ENCODE assay signal across 8 cellular contexts in the genomic region with DNA sequence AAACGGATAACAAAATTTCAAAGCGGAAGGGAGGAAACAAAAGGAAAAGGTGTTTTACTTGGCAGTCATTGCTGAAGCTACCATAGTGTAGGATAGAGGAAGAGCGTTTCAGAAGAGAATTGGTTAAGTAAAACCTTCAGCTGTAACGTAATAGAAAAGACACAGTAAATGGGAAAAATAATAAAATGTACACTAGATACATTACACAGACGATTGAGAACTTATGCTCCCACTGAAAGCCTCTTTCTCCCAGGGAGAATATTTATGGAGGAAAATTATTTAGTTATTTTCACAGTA.
DNase-seq lines count a peak whose midpoint lies in the region; ATAC-seq, FAIRE-seq and TF ChIP-seq lines count a peak whose summit lies in the region.

No MANE protein-coding gene starts in this region.

- H3K4me3 Mint-ChIP-seq in natural killer cell: peak overlapping the region; percentile 99

- H3K27me3 Mint-ChIP-seq in natural killer cell (ENCODE audit: low read depth in 2 of 2): peaks cover 52 to 53% of the 10 kb centered on the region in 2 donors

- no peaks in the 10 kb centered on the region for H3K9me3 Mint-ChIP-seq in natural killer cell

- CTCF ChIA-PET in IMR-90 (lab: Yijun Ruan, JAX): interaction anchor here (1.1 kb wide), 1 partner anchor 227 kb away, joined by 3 read pairs; no protein-coding TSS in a partner anchor
- CTCF ChIA-PET in GM12878 (lab: Yijun Ruan, JAX): interaction anchor here (1.7 kb wide), 1 partner anchor 563 kb away, joined by 4 read pairs; no protein-coding TSS in a partner anchor

- no CpG with 5 or more reads among the region's 5 CpGs for WGBS in IMR-90 (ENCODE audit: extremely low coverage in 2 of 2, insufficient read length in 1 of 2), 2 experiments
- WGBS in GM12878 (ENCODE audit: insufficient coverage, insufficient replicate concordance, low lambda C conversion rate, missing lambda C conversion rate): 18% methylated on average over 5 of the region's 5 CpGs
- WGBS in pancreas, 2 donors: 25 to 30% methylated on average over 5 of the region's 5 CpGs

- H4K91ac ChIP-seq in IMR-90 (ENCODE audit: insufficient read depth, low read depth, low read length): peak overlapping the region; percentile 96; the same call in 1 of the 2 replicates

- intact Hi-C loops in IMR-90 (cut with micrococcal nuclease): loop anchor here (1.0 to 2.0 kb wide), 4 partner anchors 90 to 565 kb away; no protein-coding TSS in a partner anchor
- intact Hi-C loops in GM12878 (cut with micrococcal nuclease; ENCODE audit: unreplicated experiment): loop anchor here (10.0 kb wide), 2 partner anchors 229 to 511 kb away; no protein-coding TSS in a partner anchor
- intact Hi-C loops in natural killer cell (cut with micrococcal nuclease): loop anchor here (10.0 kb wide), 1 partner anchor 529 kb away; no protein-coding TSS in a partner anchor
- intact Hi-C loops in pancreas (cut with DNase I): no loop called here

- peaks cover 33% of the 10 kb centered on the region in 2 donors for H3K4me1 Mint-ChIP-seq in natural killer cell

- H3K27ac Mint-ChIP-seq in natural killer cell: no peak overlapping the region

- H3K9me1 ChIP-seq in IMR-90 (ENCODE audit: insufficient read depth, low read length): peaks cover 12% of the 10 kb centered on the region

- H3K27ac ChIP-seq in BLaER1 (no peak overlapping the region), IMR-90 (ENCODE audit: insufficient read depth, low read length) (peak overlapping the region; percentile 92; the same call in 1 of the 2 replicates), GM12878 (ENCODE audit: control insufficient read depth, insufficient read depth) (no peak overlapping the region), pancreas (peak overlapping the region in 1 of 4 donors; percentile 68)

- H2BK20ac ChIP-seq in IMR-90 (ENCODE audit: low read depth, low read length): 0 out of 2 replicates have a peak overlapping the region, but pooled peaks have one; percentile 95

- TF ChIP-seq CTCF in IMR-90 (conservative IDR thresholded peaks at IDR 0.05; ENCODE audit: low read depth, low read length) (no peak), GM12878 (IDR thresholded peaks at IDR 0.05 in 2 of 3, conservative IDR thresholded peaks at IDR 0.05 in 1 of 3; ENCODE audit: control insufficient read depth in 2 of 3, extremely low read depth in 1 of 3, insufficient read depth in 1 of 3, low read depth in 3 of 3, low read length in 3 of 3) (no peak), natural killer cell (IDR thresholded peaks at IDR 0.05) (no peak), pancreas (IDR thresholded peaks at IDR 0.05) (no peak)

- H2AFZ ChIP-seq in IMR-90 (replicated peaks; ENCODE audit: low read length, poor library complexity) (no peak overlapping the region), GM12878 (ENCODE audit: control insufficient read depth, low read depth, low read length) (no peak overlapping the region)

- no peak overlapping the region for H2AK9ac ChIP-seq in IMR-90 (replicated peaks; ENCODE audit: low read depth, low read length, poor library complexity)

- H4K20me1 ChIP-seq in BLaER1: peaks cover 32% of the 10 kb centered on the region; the same call in 1 of the 2 replicates
- H4K20me1 ChIP-seq in IMR-90 (ENCODE audit: insufficient read depth, low read length): no peaks in the 10 kb centered on the region
- H4K20me1 ChIP-seq in GM12878 (ENCODE audit: control insufficient read depth, insufficient read depth): no peaks in the 10 kb centered on the region

- H3K4me3 ChIP-seq in BLaER1 (no peak overlapping the region), IMR-90 (ENCODE audit: insufficient read depth, low read depth, low read length) (peak overlapping the region; percentile 73), GM12878 (no peak overlapping the region), pancreas (peak overlapping the region in 1 of 4 donors; percentile 55)

- 0 out of 2 replicates have a peak overlapping the region, but pooled peaks have one; percentile 88 for H3K4me2 ChIP-seq in BLaER1
- peak overlapping the region; percentile 97 for H3K4me2 ChIP-seq in IMR-90 (ENCODE audit: low read depth, low read length)
- H3K4me2 ChIP-seq in GM12878 (ENCODE audit: control insufficient read depth, insufficient read depth): peak overlapping the region; percentile 47; the same call in 1 of the 2 replicates

- DNase-seq in IMR-90 (peak; percentile 17), GM12878 (ENCODE audit: low read depth, low spot score) (no peak), natural killer cell (no peak), pancreas (no peak), NCI-H69 (lab: John Stamatoyannopoulos, UW) (no peak), NCI-H345 (lab: John Stamatoyannopoulos, UW) (no peak)

- peak; percentile 6 for ATAC-seq in IMR-90 (ENCODE audit: low read depth)
- no peak for ATAC-seq in GM12878
- ATAC-seq in natural killer cell: no peak
- ATAC-seq in GM18505 (IDR thresholded peaks at IDR 0.05; ENCODE audit: unreplicated experiment): no peak
- no peak for ATAC-seq in pancreas

- in situ Hi-C loops in IMR-90 (cut with MboI; ENCODE audit: low sequenced_read_pairs) (loop anchor here (10.0 kb wide), 1 partner anchor 391 kb away; no protein-coding TSS in a partner anchor), GM12878 (cut with MboI) (no loop called here)

- H3K14ac ChIP-seq in IMR-90 (replicated peaks; ENCODE audit: low read depth, low read length): peak overlapping the region; percentile 97; the same call in 1 of the 2 replicates

- peak overlapping the region; percentile 99; the same call in 1 of the 2 replicates for H3K4ac ChIP-seq in IMR-90 (ENCODE audit: low read depth, low read length)

- H3K9me3 ChIP-seq in BLaER1 (0 out of 2 replicates have a peak, but pooled peaks cover 4% of the 10 kb centered on the region), IMR-90 (ENCODE audit: control insufficient read depth, insufficient read depth, low read length) (no peaks in the 10 kb centered on the region), GM12878 (replicated peaks; ENCODE audit: control insufficient read depth, insufficient read depth, low read length) (peaks cover 6% of the 10 kb centered on the region), pancreas (no peaks in the 10 kb centered on the region)

- FAIRE-seq in GM12878 (lab: Jason Lieb, UNC) (no peak), pancreas (lab: Jason Lieb, UNC) (no peak)

- RAD21 ChIA-PET in GM12878 (lab: Charles Lee; ENCODE audit: unreplicated experiment): interaction anchor here (1.3 kb wide), 1 partner anchor 88 kb away, joined by 3 read pairs; no protein-coding TSS in a partner anchor

- H3K9ac ChIP-seq in BLaER1 (no peak overlapping the region), IMR-90 (ENCODE audit: low read depth, low read length) (peak overlapping the region; percentile 87; the same call in 1 of the 2 replicates), GM12878 (ENCODE audit: control insufficient read depth, insufficient read depth, low read length) (no peak overlapping the region)

- H3K18ac ChIP-seq in IMR-90 (ENCODE audit: low read depth, low read length): peak overlapping the region; percentile 91

- no peak for TF ChIP-seq RAD21 in IMR-90 (IDR thresholded peaks at IDR 0.05; ENCODE audit: low read length)
- no peak for TF ChIP-seq RAD21 in GM12878 (IDR thresholded peaks at IDR 0.05; ENCODE audit: insufficient read depth, low read depth, low read length)

- POLR2A ChIA-PET in IMR-90 (lab: Charles Lee; ENCODE audit: unreplicated experiment): no interaction called here
- POLR2A ChIA-PET in GM12878 (lab: Charles Lee): no interaction called here

- H2BK15ac ChIP-seq in IMR-90 (ENCODE audit: low read depth, low read length): peak overlapping the region; percentile 98; the same call in 2 of the 3 replicates

- H3K56ac ChIP-seq in IMR-90 (ENCODE audit: extremely low read depth, insufficient read depth, low read length): peak overlapping the region; percentile 98

- H4K5ac ChIP-seq in IMR-90 (ENCODE audit: low read depth, low read length): peak overlapping the region; percentile 13; the same call in 1 of the 2 replicates

- H2BK120ac ChIP-seq in IMR-90 (ENCODE audit: low read depth, low read length): peak overlapping the region; percentile 99; the same call in 1 of the 2 replicates

- H3K79me1 ChIP-seq in IMR-90 (ENCODE audit: low read depth in 1 of 2, low read length in 2 of 2): peaks cover 0 to 25% of the 10 kb centered on the region in 2 experiments; a peak in 2 of 4 replicates

- dilution Hi-C loops in IMR-90 (cut with HindIII; ENCODE audit: low sequenced_read_pairs, unreplicated experiment): no loop called here

- no TSS peak for BruUV-seq in IMR-90 (replicated peaks; lab: Mats Ljungman, UMichigan)
- BruUV-seq in GM12878 (replicated peaks; lab: Mats Ljungman, UMichigan): no TSS peak

- TF ChIP-seq EP300 in GM12878 (IDR thresholded peaks at IDR 0.05; ENCODE audit: borderline replicate concordance in 1 of 2, control insufficient read depth in 1 of 2, low read depth in 2 of 2, low read length in 2 of 2): no peak

- no peak for TF ChIP-seq POLR2A in IMR-90 (IDR thresholded peaks at IDR 0.05; ENCODE audit: low read depth, low read length)
- TF ChIP-seq POLR2A in GM12878 (IDR thresholded peaks at IDR 0.05; ENCODE audit: low read depth, low read length): no peak
- no peak for TF ChIP-seq POLR2A in GM18505 (IDR thresholded peaks at IDR 0.05; ENCODE audit: borderline replicate concordance, extremely low read depth, insufficient read depth, insufficient read length)

- H3K27me3 ChIP-seq in BLaER1 (peaks cover 67% of the 10 kb centered on the region), IMR-90 (ENCODE audit: control insufficient read depth, insufficient read depth, low read length) (no peaks in the 10 kb centered on the region), GM12878 (replicated peaks in 1 of 2; ENCODE audit: control insufficient read depth in 2 of 2, insufficient read depth in 2 of 2, low read length in 1 of 2) (peaks cover 10 to 23% of the 10 kb centered on the region in 2 experiments), pancreas (peaks cover 0 to 67% (median 10%) of the 10 kb centered on the region in 4 donors)

- peak overlapping the region; percentile 54 to 94 for H4K8ac ChIP-seq in IMR-90 (ENCODE audit: low read depth in 2 of 2, low read length in 2 of 2)

- no peaks in the 10 kb centered on the region for H3K36me3 Mint-ChIP-seq in natural killer cell

- SMC1A ChIA-PET in GM12878 (lab: Charles Lee; ENCODE audit: uncharacterized antibody, unreplicated experiment): no interaction called here

- peak overlapping the region; percentile 97 for H2BK5ac ChIP-seq in IMR-90 (ENCODE audit: low read depth, low read length, poor library complexity, severe bottlenecking)

- no peaks in the 10 kb centered on the region for H3K36me3 ChIP-seq in BLaER1
- H3K36me3 ChIP-seq in IMR-90 (ENCODE audit: control insufficient read depth, insufficient read depth, low read length): no peaks in the 10 kb centered on the region
- H3K36me3 ChIP-seq in GM12878 (ENCODE audit: control insufficient read depth in 2 of 2, insufficient read depth in 2 of 2, low read length in 1 of 2): no peaks in the 10 kb centered on the region
- H3K36me3 ChIP-seq in pancreas: no peaks in the 10 kb centered on the region

- H3K79me2 ChIP-seq in GM12878 (ENCODE audit: control insufficient read depth, insufficient read depth, low read length): no peaks in the 10 kb centered on the region

- H3K4me1 ChIP-seq in BLaER1 (peaks cover 23% of the 10 kb centered on the region), IMR-90 (ENCODE audit: control insufficient read depth, insufficient read depth, low read length) (peaks cover 3% of the 10 kb centered on the region), GM12878 (ENCODE audit: control insufficient read depth, insufficient read depth, low read length) (peaks cover 5% of the 10 kb centered on the region; the same call in 1 of the 2 replicates), pancreas (peaks cover 0 to 7% (median 0%) of the 10 kb centered on the region in 3 donors)

- H2AK5ac ChIP-seq in IMR-90 (ENCODE audit: low read depth, low read length): no peak overlapping the region

- peak overlapping the region; percentile 100; the same call in 1 of the 2 replicates for H3K23ac ChIP-seq in IMR-90 (ENCODE audit: low read depth, low read length)

Comparison
In these comparisons a context has a peak if more than half of its experiments do, and no peak if none do; other contexts are left out.
1. H3K4me2 ChIP-seq: peak in every context shown above with its lines; median percentile 97 in IMR-90; 88 in BLaER1; 47 in GM12878.
2. intact Hi-C loops: an anchor here in IMR-90 (1.0 to 2.0 kb wide), GM12878 (10.0 kb wide) and natural killer cell (10.0 kb wide); none called in pancreas.